9 cellular contexts compared by ENCODE assay signal in the genomic region with DNA sequence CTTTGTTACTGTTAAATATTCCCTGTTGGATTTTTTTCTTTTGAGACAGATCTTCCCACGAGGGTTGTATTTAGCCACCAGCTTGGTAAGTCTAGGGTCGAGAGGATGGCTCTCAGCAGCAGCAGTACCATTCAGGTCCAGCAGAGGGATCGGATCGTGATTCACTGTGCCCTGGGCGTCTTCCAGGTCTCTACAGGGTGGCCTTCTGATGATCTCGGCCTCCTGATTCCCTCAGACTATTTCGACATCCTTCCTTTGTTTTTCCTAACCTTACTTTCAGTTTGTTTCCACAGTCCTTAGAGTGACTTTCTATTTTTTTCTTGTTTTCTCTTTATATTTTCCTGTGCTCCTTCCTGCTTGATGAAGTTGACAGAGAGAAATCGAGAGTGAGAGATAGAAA.
DNase-seq lines count a peak whose midpoint lies in the region; ATAC-seq and TF ChIP-seq lines count a peak whose summit lies in the region.
"Had no signal": no experiment of that assay in that cellular context is flagged by ENCODE, and none has a peak within 500 bp of the region (broad histone marks: within the 10 kb centered on the region; RNA-seq: fewer than 3 reads in every experiment).

No MANE protein-coding gene starts in this region.

- no peaks in the 10 kb centered on the region for H3K79me2 ChIP-seq in PC-3 (ENCODE audit: low read length)

- H3K4me3 ChIP-seq in AG10803 (ENCODE audit: low read length) (no peak overlapping the region), PC-3 (ENCODE audit: low read length) (no peak overlapping the region), fibroblast of pulmonary artery (replicated peaks; ENCODE audit: low read depth, low read length) (no peak overlapping the region), Peyer's patch (no peak overlapping the region)
- H3K4me3 ChIP-seq: tibial nerve had no signal

- intact Hi-C loops in PC-3 (cut with micrococcal nuclease), result no loop called here

- H3K4me2 ChIP-seq in PC-3 (ENCODE audit: low read length), result no peak overlapping the region

- H4K20me1 ChIP-seq in PC-3 (ENCODE audit: low read length), result no peaks in the 10 kb centered on the region

- POLR2A ChIA-PET in PC-3 (lab: Charles Lee; ENCODE audit: unreplicated experiment), result no interaction called here

- H2AFZ ChIP-seq in PC-3 (ENCODE audit: low read length), result no peak overlapping the region

- H3K36me3 ChIP-seq in PC-3 (ENCODE audit: low read depth, low read length), result peaks cover 25% of the 10 kb centered on the region; the same call in 1 of the 2 replicates
- no peaks in the 10 kb centered on the region for H3K36me3 ChIP-seq in Peyer's patch

- CTCF ChIA-PET in PC-3 (lab: Charles Lee), result no interaction called here

- no peaks in the 10 kb centered on the region for H3K27me3 ChIP-seq in PC-3 (ENCODE audit: low read length)
- no peaks in the 10 kb centered on the region for H3K27me3 ChIP-seq in Peyer's patch
- H3K27me3 ChIP-seq: tibial nerve had no signal

- TF ChIP-seq CTCF in AG10803 (conservative IDR thresholded peaks at IDR 0.05; ENCODE audit: low read length) (peak; percentile 33), GM12874 (IDR thresholded peaks at IDR 0.05; ENCODE audit: insufficient read depth, low read depth, low read length) (peak; percentile 44; the same call in 1 of the 2 replicates), PC-3 (conservative IDR thresholded peaks at IDR 0.05; ENCODE audit: low read depth, low read length) (no peak; the same call in 1 of the 2 replicates), fibroblast of pulmonary artery (IDR thresholded peaks at IDR 0.05; ENCODE audit: low read length, missing control alignments) (peak; percentile 64), Peyer's patch (IDR thresholded peaks at IDR 0.05) (no peak)

- H3K9me3 ChIP-seq in PC-3 (ENCODE audit: low read length) (no peaks in the 10 kb centered on the region), Peyer's patch (peaks cover 0 to 4% (median 1%) of the 10 kb centered on the region in 4 donors)

- DNase-seq in AG10803 (ENCODE audit: low read depth) (peak; percentile 40), PC-3 (peak; percentile 25), fibroblast of pulmonary artery (ENCODE audit: low read depth) (peak; percentile 85), Peyer's patch (no peak), superior temporal gyrus (ENCODE audit: extremely low spot score) (no peak)
- no peak for DNase-seq in stimulated activated naive CD4-positive, alpha-beta T cell (lab: John Stamatoyannopoulos, UW)

- H3K4me1 ChIP-seq in PC-3 (ENCODE audit: insufficient read depth, low read length), result no peaks in the 10 kb centered on the region
- no peaks in the 10 kb centered on the region for H3K4me1 ChIP-seq in Peyer's patch
- H3K4me1 ChIP-seq: tibial nerve had no signal

- no peak for ATAC-seq in PC-3
- no peak for ATAC-seq in GM21737 (IDR thresholded peaks at IDR 0.05; ENCODE audit: unreplicated experiment)

- H3F3A ChIP-seq in PC-3 (ENCODE audit: low read length, unreplicated experiment), result no peaks in the 10 kb centered on the region

- H3K9ac ChIP-seq in PC-3 (ENCODE audit: low read length), result no peak overlapping the region

- TF ChIP-seq POLR2A in Peyer's patch (IDR thresholded peaks at IDR 0.05), result no peak

- no peaks in the 10 kb centered on the region for H3K9me2 ChIP-seq in PC-3 (replicated peaks; ENCODE audit: low read length)

- no TSS peak for BruUV-seq in PC-3 (replicated peaks; lab: Mats Ljungman, UMichigan)

- H3K27ac ChIP-seq in PC-3 (ENCODE audit: low read length) (no peak overlapping the region), Peyer's patch (no peak overlapping the region)
- H3K27ac ChIP-seq: tibial nerve had no signal

Comparison
In these comparisons a context has a peak if more than half of its experiments do, and no peak if none do; other contexts are left out.
1. DNase-seq: peak in AG10803 (single experiment), PC-3 (single experiment) and fibroblast of pulmonary artery (single experiment); none in Peyer's patch (0 of 3), superior temporal gyrus (single experiment) and stimulated activated naive CD4-positive, alpha-beta T cell (0 of 6).
2. CTCF ChIP-seq: peak in AG10803 (single experiment), GM12874 (single experiment) and fibroblast of pulmonary artery (single experiment); none in PC-3 (single experiment) and Peyer's patch (0 of 6).